8 cellular contexts compared by ENCODE assay signal in the genomic region with DNA sequence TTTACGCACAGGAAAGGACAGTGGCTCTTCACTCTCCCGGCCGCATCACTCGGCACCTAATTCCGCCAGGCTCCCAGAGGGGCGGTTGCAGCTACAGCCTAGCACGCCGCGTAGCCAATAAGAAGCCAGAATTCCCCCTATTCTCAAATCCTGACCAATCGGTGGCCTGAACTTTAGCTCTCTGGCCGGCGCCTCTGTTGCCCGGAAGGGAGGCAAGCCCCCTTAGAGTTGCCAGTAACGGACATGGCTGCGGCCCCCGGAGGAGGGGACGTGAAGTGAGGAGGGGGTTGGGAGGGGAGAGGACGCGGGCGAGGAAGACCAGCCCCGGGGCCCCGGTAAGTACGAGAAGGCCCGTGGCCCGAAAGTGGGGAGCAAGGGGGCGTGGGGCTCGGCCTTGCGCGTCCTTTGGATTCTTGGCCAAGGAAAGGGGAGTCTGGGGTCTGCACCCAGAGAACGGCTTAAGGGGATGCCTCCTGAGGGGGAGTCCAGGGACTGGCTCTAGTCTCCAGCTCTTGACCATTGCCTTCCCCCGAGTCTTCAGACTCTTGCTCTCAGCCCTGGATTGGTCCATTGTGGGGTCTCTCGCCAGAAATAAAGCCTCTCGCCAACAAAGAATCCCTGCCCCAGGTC. TPM values are rescaled to one million over a fixed set of nuclear protein-coding genes. Genes with fewer than 3 reads are reported as not detected.
DNase-seq lines count a peak whose midpoint lies in the region; ATAC-seq and TF ChIP-seq lines count a peak whose summit lies in the region.

A gene (plus strand): TSS at position 219 of the 630 bp plus-strand sequence. CDS start 15,271 bp downstream, outside the sequence.

- H3K4me1 ChIP-seq in PC-3 (ENCODE audit: insufficient read depth, low read length), result peaks cover 38% of the 10 kb centered on the region

- no peaks in the 10 kb centered on the region for H3K9me2 ChIP-seq in PC-3 (replicated peaks; ENCODE audit: low read length)

- TF ChIP-seq CTCF in PC-3 (conservative IDR thresholded peaks at IDR 0.05; ENCODE audit: low read depth, low read length), result no peak
- TF ChIP-seq CTCF in epithelial cell of proximal tubule (conservative IDR thresholded peaks at IDR 0.05; ENCODE audit: low read depth, low read length), result no peak

- intact Hi-C loops in PC-3 (cut with micrococcal nuclease), result loop anchor here (2.0 to 5.0 kb wide), 2 partner anchors 30 to 61 kb away; a partner anchor contains a TSS

- TF ChIP-seq RAD21 in Ishikawa (IDR thresholded peaks at IDR 0.05; ENCODE audit: low read depth), result no peak

- H3K4me3 ChIP-seq in PC-3 (ENCODE audit: low read length), result peak within 1 kb of the TSS; percentile 85
- H3K4me3 ChIP-seq in epithelial cell of proximal tubule (ENCODE audit: low read depth, low read length), result peak within 1 kb of the TSS; percentile 100

- H3K27ac ChIP-seq in PC-3 (ENCODE audit: low read length), result peak within 1 kb of the TSS; percentile 13

- CTCF ChIA-PET in PC-3 (lab: Charles Lee), result interaction anchor here (0.5 to 2.1 kb wide), 6 partner anchors 13 to 833 kb away, joined by 3 to 6 read pairs (median 4); a partner anchor contains a TSS

- no peaks in the 10 kb centered on the region for H3F3A ChIP-seq in PC-3 (ENCODE audit: low read length, unreplicated experiment)

- peak within 1 kb of the TSS; percentile 80 for H2AFZ ChIP-seq in PC-3 (ENCODE audit: low read length)

- BruUV-seq in PC-3 (replicated peaks; lab: Mats Ljungman, UMichigan), result TSS peak; percentile 63

- peak; percentile 94 for DNase-seq in DMS 273 treated with DMSO at 0.1 percent for 48 hours (lab: John Stamatoyannopoulos, UW)
- peak; percentile 99 for DNase-seq in PC-3
- peak; percentile 83 for DNase-seq in activated T-cell treated with anti-CD3 and anti-CD28 coated beads for 48 hours (ENCODE audit: low read depth)
- peak; percentile 78 for DNase-seq in epithelial cell of proximal tubule (ENCODE audit: low read depth)
- DNase-seq in mucosa of gallbladder (ENCODE audit: low spot score), result peak; percentile 97
- DNase-seq in stimulated activated CD8-positive, alpha-beta memory T cell treated with anti-CD3 and anti-CD28 coated beads, Interleukin-4, amount 100 ng/mL, for 4 hours (ENCODE audit: low read depth in 2 of 2, low spot score in 1 of 2), result peak; percentile 75 to 82

- H4K20me1 ChIP-seq in PC-3 (ENCODE audit: low read length), result no peaks in the 10 kb centered on the region

- H3K27me3 ChIP-seq in PC-3 (ENCODE audit: low read length), result no peaks in the 10 kb centered on the region

- H3K4me2 ChIP-seq in PC-3 (ENCODE audit: low read length), result peak within 1 kb of the TSS; percentile 87

- peaks cover 20% of the 10 kb centered on the region for H3K79me2 ChIP-seq in PC-3 (ENCODE audit: low read length)

- no peaks in the 10 kb centered on the region for H3K9me3 ChIP-seq in PC-3 (ENCODE audit: low read length)

- ATAC-seq in GM21529 (IDR thresholded peaks at IDR 0.05; ENCODE audit: unreplicated experiment) (peak; percentile 95), PC-3 (peak; percentile 89)

- peak within 1 kb of the TSS; percentile 84 for H3K9ac ChIP-seq in PC-3 (ENCODE audit: low read length)

- no peaks in the 10 kb centered on the region for H3K36me3 ChIP-seq in PC-3 (ENCODE audit: low read depth, low read length)

- POLR2A ChIA-PET in PC-3 (lab: Charles Lee; ENCODE audit: unreplicated experiment), result interaction anchor here (0.6 to 1.2 kb wide), 4 partner anchors 26 to 79 kb away, joined by 3 to 5 read pairs (median 3); no protein-coding TSS in a partner anchor

- peak; percentile 24; the same call in 1 of the 2 replicates for TF ChIP-seq EP300 in Ishikawa (IDR thresholded peaks at IDR 0.05; ENCODE audit: borderline replicate concordance)

TF ChIP-seq in Ishikawa, 13 proteins besides CTCF, POLR2A, EP300 and RAD21:
- peak; percentile 76; the same call in 1 of the 2 replicates for TF ChIP-seq FOXM1 (IDR thresholded peaks at IDR 0.05; ENCODE audit: borderline replicate concordance, low read depth)
- no peak for TF ChIP-seq TEAD4 (IDR thresholded peaks at IDR 0.05)
- TF ChIP-seq, protein P1, sequence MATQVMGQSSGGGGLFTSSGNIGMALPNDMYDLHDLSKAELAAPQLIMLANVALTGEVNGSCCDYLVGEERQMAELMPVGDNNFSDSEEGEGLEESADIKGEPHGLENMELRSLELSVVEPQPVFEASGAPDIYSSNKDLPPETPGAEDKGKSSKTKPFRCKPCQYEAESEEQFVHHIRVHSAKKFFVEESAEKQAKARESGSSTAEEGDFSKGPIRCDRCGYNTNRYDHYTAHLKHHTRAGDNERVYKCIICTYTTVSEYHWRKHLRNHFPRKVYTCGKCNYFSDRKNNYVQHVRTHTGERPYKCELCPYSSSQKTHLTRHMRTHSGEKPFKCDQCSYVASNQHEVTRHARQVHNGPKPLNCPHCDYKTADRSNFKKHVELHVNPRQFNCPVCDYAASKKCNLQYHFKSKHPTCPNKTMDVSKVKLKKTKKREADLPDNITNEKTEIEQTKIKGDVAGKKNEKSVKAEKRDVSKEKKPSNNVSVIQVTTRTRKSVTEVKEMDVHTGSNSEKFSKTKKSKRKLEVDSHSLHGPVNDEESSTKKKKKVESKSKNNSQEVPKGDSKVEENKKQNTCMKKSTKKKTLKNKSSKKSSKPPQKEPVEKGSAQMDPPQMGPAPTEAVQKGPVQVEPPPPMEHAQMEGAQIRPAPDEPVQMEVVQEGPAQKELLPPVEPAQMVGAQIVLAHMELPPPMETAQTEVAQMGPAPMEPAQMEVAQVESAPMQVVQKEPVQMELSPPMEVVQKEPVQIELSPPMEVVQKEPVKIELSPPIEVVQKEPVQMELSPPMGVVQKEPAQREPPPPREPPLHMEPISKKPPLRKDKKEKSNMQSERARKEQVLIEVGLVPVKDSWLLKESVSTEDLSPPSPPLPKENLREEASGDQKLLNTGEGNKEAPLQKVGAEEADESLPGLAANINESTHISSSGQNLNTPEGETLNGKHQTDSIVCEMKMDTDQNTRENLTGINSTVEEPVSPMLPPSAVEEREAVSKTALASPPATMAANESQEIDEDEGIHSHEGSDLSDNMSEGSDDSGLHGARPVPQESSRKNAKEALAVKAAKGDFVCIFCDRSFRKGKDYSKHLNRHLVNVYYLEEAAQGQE (IDR thresholded peaks at IDR 0.05; ENCODE audit: low read depth), result no peak; the same call in 1 of the 2 replicates
- TF ChIP-seq ZBTB7A (IDR thresholded peaks at IDR 0.05; ENCODE audit: low read depth), result peak; percentile 99
- TF ChIP-seq, protein P2, sequence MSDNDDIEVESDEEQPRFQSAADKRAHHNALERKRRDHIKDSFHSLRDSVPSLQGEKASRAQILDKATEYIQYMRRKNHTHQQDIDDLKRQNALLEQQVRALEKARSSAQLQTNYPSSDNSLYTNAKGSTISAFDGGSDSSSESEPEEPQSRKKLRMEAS (IDR thresholded peaks at IDR 0.05), result no peak; the same call in 1 of the 2 replicates
- no peak for TF ChIP-seq CREB1 (IDR thresholded peaks at IDR 0.05; ENCODE audit: low read depth)
- no peak; the same call in 1 of the 2 replicates for TF ChIP-seq NFIC (IDR thresholded peaks at IDR 0.05)
- no peak for TF ChIP-seq CEBPB (IDR thresholded peaks at IDR 0.05)
- TF ChIP-seq, protein P3, sequence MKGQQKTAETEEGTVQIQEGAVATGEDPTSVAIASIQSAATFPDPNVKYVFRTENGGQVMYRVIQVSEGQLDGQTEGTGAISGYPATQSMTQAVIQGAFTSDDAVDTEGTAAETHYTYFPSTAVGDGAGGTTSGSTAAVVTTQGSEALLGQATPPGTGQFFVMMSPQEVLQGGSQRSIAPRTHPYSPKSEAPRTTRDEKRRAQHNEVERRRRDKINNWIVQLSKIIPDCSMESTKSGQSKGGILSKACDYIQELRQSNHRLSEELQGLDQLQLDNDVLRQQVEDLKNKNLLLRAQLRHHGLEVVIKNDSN (IDR thresholded peaks at IDR 0.05), result no peak
- TF ChIP-seq TCF12 (IDR thresholded peaks at IDR 0.05; ENCODE audit: low read depth), result peak; percentile 82
- TF ChIP-seq TAF1 (IDR thresholded peaks at IDR 0.05; ENCODE audit: low read depth), result peak; percentile 100
- peak; percentile 100 for TF ChIP-seq YY1 (IDR thresholded peaks at IDR 0.05; ENCODE audit: low read depth)
- peak; percentile 57 for TF ChIP-seq EGR1 (IDR thresholded peaks at IDR 0.05)

RNA-seq across cellular contexts. Expression of the gene that starts here (rescaled TPM):
- 45.6 and 88.3 TPM in 2 replicates for total RNA-seq in PC-3 (2014; rRNA removed)
- total RNA-seq in epithelial cell of proximal tubule, result 22.1 and 65.3 TPM in 2 replicates
- 106 TPM for total RNA-seq in mucosa of gallbladder

Comparison
In these comparisons a context has a peak if more than half of its experiments do, and no peak if none do; other contexts are left out.
1. Peak in every context shown above with its lines: DNase-seq, ATAC-seq, H3K4me3 ChIP-seq and H3K27ac ChIP-seq.